Comparison of ENCODE assay signal across 10 cellular contexts in genomic region chr17:39688945-39689344, GRCh38. TPM values are rescaled to one million over a fixed set of nuclear protein-coding genes. Genes with fewer than 3 reads are reported as not detected.
DNase-seq lines count a peak whose midpoint lies in the region; ATAC-seq and TF ChIP-seq lines count a peak whose summit lies in the region.
"Had no signal": no experiment of that assay in that cellular context is flagged by ENCODE, and none has a peak within 500 bp of the region (broad histone marks: within the 10 kb centered on the region; RNA-seq: fewer than 3 reads in every experiment).

No MANE protein-coding gene starts in this region.

- no peak for DNase-seq in CD4-positive, alpha-beta T cell
- DNase-seq in naive thymus-derived CD4-positive, alpha-beta T cell, result no peak
- DNase-seq in NOMO-1 treated with dmso at 0.1 percent for 144 hours (lab: John Stamatoyannopoulos, UW; ENCODE audit: unreplicated experiment) (no peak), HAP-1 (ENCODE audit: low spot score in 2 of 2) (no peak)
- DNase-seq: nucleus accumbens had no signal

- H4K20me1 ChIP-seq in Loucy (ENCODE audit: insufficient read depth, low read length, poor library complexity, severe bottlenecking), result no peaks in the 10 kb centered on the region

- H3K4me3 ChIP-seq in Loucy (ENCODE audit: low read length, poor library complexity, severe bottlenecking) (peak overlapping the region; percentile 97), HAP-1 (no peak overlapping the region; the same call in 1 of the 2 replicates)
- H3K4me3 ChIP-seq in naive thymus-derived CD4-positive, alpha-beta T cell (ENCODE audit: low read length), result peak overlapping the region; percentile 93

- H3K9me3 Mint-ChIP-seq in CD4-positive, alpha-beta T cell, result no peaks in the 10 kb centered on the region
- no peaks in the 10 kb centered on the region for H3K9me3 Mint-ChIP-seq in dendritic cell treated with granulocyte-macrophage colony-stimulating factor and Interleukin-4, amounts not matched to agents 40 ng/mL and 50 ng/mL, for 4 days
- peaks cover 0 to 6% (median 0%) of the 10 kb centered on the region in 11 donors for H3K9me3 Mint-ChIP-seq in naive thymus-derived CD4-positive, alpha-beta T cell

- no peaks in the 10 kb centered on the region for H3K27me3 Mint-ChIP-seq in CD4-positive, alpha-beta T cell
- peaks cover 5% of the 10 kb centered on the region for H3K27me3 Mint-ChIP-seq in dendritic cell treated with granulocyte-macrophage colony-stimulating factor and Interleukin-4, amounts not matched to agents 40 ng/mL and 50 ng/mL, for 4 days
- H3K27me3 Mint-ChIP-seq in naive thymus-derived CD4-positive, alpha-beta T cell, result no peaks in the 10 kb centered on the region

- H3F3A ChIP-seq in Loucy (ENCODE audit: low read depth), result peaks cover 5% of the 10 kb centered on the region; the same call in 1 of the 2 replicates

- peak overlapping the region; percentile 88 for H3K9ac ChIP-seq in Loucy (ENCODE audit: low read depth, low read length, poor library complexity, severe bottlenecking)

- POLR2A ChIA-PET in CD4-positive, alpha-beta T cell (lab: Charles Lee), result interaction anchor here (0.7 to 2.1 kb wide), 3 partner anchors 34 to 266 kb away, joined by 3 to 19 read pairs (median 4); partner anchors contain the start of gene MIEN1
- POLR2A ChIA-PET in naive thymus-derived CD4-positive, alpha-beta T cell (lab: Charles Lee), result interaction anchor here (0.6 to 4.8 kb wide), 9 partner anchors 10 to 685 kb away, joined by 3 to 43 read pairs (median 8); partner anchors contain the start of genes ERBB2 and MIEN1

- CTCF ChIA-PET in CD4-positive, alpha-beta T cell (lab: Charles Lee), result interaction anchor here (0.5 to 2.5 kb wide), 5 partner anchors 9 to 85 kb away, joined by 4 to 10 read pairs (median 5); no protein-coding TSS in a partner anchor
- CTCF ChIA-PET in naive thymus-derived CD4-positive, alpha-beta T cell (lab: Charles Lee), result interaction anchor here (2.0 to 2.4 kb wide), 2 partner anchors 10 to 23 kb away, joined by 5 to 14 read pairs; no protein-coding TSS in a partner anchor

- H3K9me3 ChIP-seq in CD4-positive, alpha-beta T cell (ENCODE audit: control insufficient read depth, low read length), result no peaks in the 10 kb centered on the region
- H3K9me3 ChIP-seq in Loucy (ENCODE audit: insufficient read depth, low read depth, low read length) (no peaks in the 10 kb centered on the region), HAP-1 (no peaks in the 10 kb centered on the region)
- H3K9me3 ChIP-seq in naive thymus-derived CD4-positive, alpha-beta T cell (ENCODE audit: control insufficient read depth in 2 of 3, low read length in 3 of 3), result no peaks in the 10 kb centered on the region
- H3K9me3 ChIP-seq: suprapubic skin had no signal

- peaks cover 22% of the 10 kb centered on the region for H3K4me1 ChIP-seq in Loucy (ENCODE audit: insufficient read depth, low read length, poor library complexity, severe bottlenecking)
- H3K4me1 ChIP-seq in naive thymus-derived CD4-positive, alpha-beta T cell (ENCODE audit: control insufficient read depth in 2 of 2, insufficient read depth in 2 of 2, low read length in 2 of 2), result peaks cover 8 to 18% of the 10 kb centered on the region in 2 donors
- peaks cover 6% of the 10 kb centered on the region for H3K4me1 ChIP-seq in HAP-1

- H3K27ac Mint-ChIP-seq in CD4-positive, alpha-beta T cell, result peak overlapping the region; percentile 98
- H3K27ac Mint-ChIP-seq in dendritic cell treated with granulocyte-macrophage colony-stimulating factor and Interleukin-4, amounts not matched to agents 40 ng/mL and 50 ng/mL, for 4 days, result peak overlapping the region; percentile 84
- peak overlapping the region in 8 of 9 donors; percentile 93 to 99 (median 98) for H3K27ac Mint-ChIP-seq in naive thymus-derived CD4-positive, alpha-beta T cell

- no peaks in the 10 kb centered on the region for H3K27me3 ChIP-seq in CD4-positive, alpha-beta T cell (ENCODE audit: control insufficient read depth, insufficient read depth, low read length)
- H3K27me3 ChIP-seq in Loucy (ENCODE audit: insufficient read depth, low read length, poor library complexity, severe bottlenecking), result peaks cover 12% of the 10 kb centered on the region
- no peaks in the 10 kb centered on the region for H3K27me3 ChIP-seq in naive thymus-derived CD4-positive, alpha-beta T cell (ENCODE audit: control insufficient read depth in 2 of 2, insufficient read depth in 2 of 2, low read length in 2 of 2)
- H3K27me3 ChIP-seq in HAP-1 (ENCODE audit: low read depth), result no peaks in the 10 kb centered on the region
- H3K27me3 ChIP-seq: suprapubic skin had no signal

- H3K36me3 Mint-ChIP-seq in CD4-positive, alpha-beta T cell (ENCODE audit: low read depth), result peaks cover 41% of the 10 kb centered on the region
- peaks cover 31% of the 10 kb centered on the region for H3K36me3 Mint-ChIP-seq in dendritic cell treated with granulocyte-macrophage colony-stimulating factor and Interleukin-4, amounts not matched to agents 40 ng/mL and 50 ng/mL, for 4 days (ENCODE audit: low read depth)
- H3K36me3 Mint-ChIP-seq in naive thymus-derived CD4-positive, alpha-beta T cell, result peaks cover 5 to 21% (median 10%) of the 10 kb centered on the region in 5 donors

- no peaks in the 10 kb centered on the region for H3K9me2 ChIP-seq in Loucy (replicated peaks; ENCODE audit: low read depth, low read length)

- H3K4me1 Mint-ChIP-seq in CD4-positive, alpha-beta T cell (ENCODE audit: low read depth), result peaks cover 31% of the 10 kb centered on the region
- H3K4me1 Mint-ChIP-seq in dendritic cell treated with granulocyte-macrophage colony-stimulating factor and Interleukin-4, amounts not matched to agents 40 ng/mL and 50 ng/mL, for 4 days (ENCODE audit: low read depth), result peaks cover 21% of the 10 kb centered on the region
- peaks cover 19 to 32% (median 30%) of the 10 kb centered on the region in 7 donors for H3K4me1 Mint-ChIP-seq in naive thymus-derived CD4-positive, alpha-beta T cell

- H3K79me2 ChIP-seq in Loucy (ENCODE audit: insufficient read depth, low read length), result no peaks in the 10 kb centered on the region

- peak overlapping the region; percentile 96 for H3K4me2 ChIP-seq in Loucy (ENCODE audit: low read depth, low read length, poor library complexity, severe bottlenecking)

- in situ Hi-C loops in HAP-1 (cut with MboI; ENCODE audit: low sequenced_read_pairs), result no loop called here

- H3K4me3 Mint-ChIP-seq in CD4-positive, alpha-beta T cell, result peak overlapping the region; percentile 100
- H3K4me3 Mint-ChIP-seq in dendritic cell treated with granulocyte-macrophage colony-stimulating factor and Interleukin-4, amounts not matched to agents 40 ng/mL and 50 ng/mL, for 4 days, result peak overlapping the region; percentile 84
- peak overlapping the region; percentile 87 to 99 (median 98) for H3K4me3 Mint-ChIP-seq in naive thymus-derived CD4-positive, alpha-beta T cell

- ATAC-seq in CD4-positive, alpha-beta T cell (ENCODE audit: poor library complexity), result no peak
- no peak for ATAC-seq in naive thymus-derived CD4-positive, alpha-beta T cell
- ATAC-seq in GM21360 (IDR thresholded peaks at IDR 0.05; ENCODE audit: unreplicated experiment), result no peak
- ATAC-seq in HG03039 (IDR thresholded peaks at IDR 0.05; ENCODE audit: unreplicated experiment), result no peak

- intact Hi-C loops in CD4-positive, alpha-beta T cell (cut with DNase I, micrococcal nuclease), result loop anchor here in 1 of 2 experiments (1.0 to 5.0 kb wide), 2 partner anchors 41 to 52 kb away; partner anchors contain the start of genes MIEN1 and STARD3
- intact Hi-C loops in dendritic cell treated with granulocyte-macrophage colony-stimulating factor and Interleukin-4, amounts not matched to agents 40 ng/mL and 50 ng/mL, for 4 days (cut with micrococcal nuclease), result loop anchor here (1.0 to 5.0 kb wide), 2 partner anchors 41 to 238 kb away; partner anchors contain the start of genes LRRC3C, MIEN1 and ORMDL3
- intact Hi-C loops in naive thymus-derived CD4-positive, alpha-beta T cell (cut with micrococcal nuclease), result loop anchor here (1.0 to 5.0 kb wide), 6 partner anchors 41 to 293 kb away; partner anchors contain the start of genes STARD3 (in 2 of the 2), CDK12 (in 1 of the 2), MIEN1 (in 1 of the 2) and PSMD3 (in 1 of the 2)

- no peak overlapping the region for H2AFZ ChIP-seq in Loucy (ENCODE audit: low read length)

- no peak for TF ChIP-seq CTCF in CD4-positive, alpha-beta T cell (IDR thresholded peaks at IDR 0.05)
- no peak for TF ChIP-seq CTCF in Loucy (conservative IDR thresholded peaks at IDR 0.05; ENCODE audit: low read length)

- H3K27ac ChIP-seq in CD4-positive, alpha-beta T cell (ENCODE audit: low read depth, low read length), result no peak overlapping the region
- no peak overlapping the region for H3K27ac ChIP-seq in naive thymus-derived CD4-positive, alpha-beta T cell (ENCODE audit: low read depth, low read length)

- no peaks in the 10 kb centered on the region for H3K36me3 ChIP-seq in Loucy (ENCODE audit: insufficient read depth, low read length)
- H3K36me3 ChIP-seq in naive thymus-derived CD4-positive, alpha-beta T cell (ENCODE audit: control insufficient read depth in 2 of 3, insufficient read depth in 3 of 3, low read length in 3 of 3), result peaks cover 0 to 13% (median 0%) of the 10 kb centered on the region in 3 experiments
- no peaks in the 10 kb centered on the region for H3K36me3 ChIP-seq in HAP-1 (replicated peaks)

RNA-seq across cellular contexts. Expression of gene PGAP3, which starts 1.1 kb away (rescaled TPM):
- 10 to 100 TPM; 26.1 to 30.7 TPM for total RNA-seq in CD4-positive, alpha-beta T cell
- 10 to 100 TPM; 26.3 to 39.9 (median 35.1) TPM for total RNA-seq in naive thymus-derived CD4-positive, alpha-beta T cell
- 10 to 100 TPM; 13.3 to 20.7 TPM for polyA plus RNA-seq in naive thymus-derived CD4-positive, alpha-beta T cell

RNA-seq across cellular contexts. Expression of gene ERBB2, which starts 10.9 kb away (rescaled TPM):
- total RNA-seq in CD4-positive, alpha-beta T cell, result 1 to 10 TPM; 2.4 to 4.6 TPM
- total RNA-seq in naive thymus-derived CD4-positive, alpha-beta T cell, result 10 to 100 TPM in 1 of 5 experiments, 1 to 10 TPM in 4; 3.6 to 10.5 (median 6.6) TPM
- 1 to 10 TPM in 1 of 2 donors, under 1 TPM in 1; 0.39 to 2.4 TPM for polyA plus RNA-seq in naive thymus-derived CD4-positive, alpha-beta T cell

RNA-seq across cellular contexts. Expression of gene PNMT, which starts 20.7 kb away (rescaled TPM):
- total RNA-seq in CD4-positive, alpha-beta T cell, result under 1 TPM in 1 of 2 experiments, not detected in 1; 0.47 TPM
- under 1 TPM in 4 of 5 experiments, not detected in 1; 0.42 to 0.89 (median 0.50) TPM for total RNA-seq in naive thymus-derived CD4-positive, alpha-beta T cell
- polyA plus RNA-seq in naive thymus-derived CD4-positive, alpha-beta T cell, result under 1 TPM; 0.36 to 0.48 TPM

RNA-seq across cellular contexts. Expression of gene TCAP, which starts 23.8 kb away (rescaled TPM):
- 1 to 10 TPM; 6.4 TPM for total RNA-seq in CD4-positive, alpha-beta T cell
- total RNA-seq in naive thymus-derived CD4-positive, alpha-beta T cell, result 10 to 100 TPM in 1 of 5 experiments, 1 to 10 TPM in 4; 1.7 to 10.5 (median 4.6) TPM
- polyA plus RNA-seq in naive thymus-derived CD4-positive, alpha-beta T cell, result under 1 TPM in 1 of 2 donors, not detected in 1; 0.12 TPM

RNA-seq across cellular contexts. Expression of gene MIEN1, which starts 41.4 kb away (rescaled TPM):
- 10 to 100 TPM; 31.5 to 32.3 TPM for total RNA-seq in CD4-positive, alpha-beta T cell
- 10 to 100 TPM; 28.7 to 40.1 (median 32.3) TPM for total RNA-seq in naive thymus-derived CD4-positive, alpha-beta T cell
- 10 to 100 TPM; 73.5 to 74.3 TPM for polyA plus RNA-seq in naive thymus-derived CD4-positive, alpha-beta T cell
